ENCODE assay signal across 10 cellular contexts in the genomic region with DNA sequence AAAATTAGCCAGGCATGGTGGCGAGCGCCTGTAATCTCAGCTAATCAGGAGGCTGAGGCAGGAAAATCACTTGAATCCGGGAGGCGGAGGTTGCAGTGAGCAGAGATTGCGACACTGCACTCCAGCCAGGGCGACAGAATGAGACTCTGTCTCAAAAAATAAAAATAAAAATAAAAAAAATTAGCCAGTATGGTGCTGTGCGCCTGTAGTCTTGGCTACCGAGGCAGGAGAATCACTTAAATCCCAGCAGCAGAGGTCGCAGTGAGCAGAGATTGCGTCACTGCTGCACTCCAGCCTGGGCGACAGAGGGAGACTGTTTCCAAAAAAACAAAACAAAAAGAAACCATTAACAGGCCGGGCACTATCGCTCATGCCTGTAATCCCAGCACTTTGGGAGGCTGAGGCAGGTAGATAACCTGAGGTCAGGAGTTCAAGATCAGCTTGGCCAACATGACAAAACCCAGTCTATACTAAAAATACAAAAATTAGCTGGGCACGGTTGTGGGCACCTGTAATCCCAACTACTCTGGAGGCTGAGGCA. TPM values are rescaled to one million over a fixed set of nuclear protein-coding genes. Genes with fewer than 3 reads are reported as not detected.
DNase-seq lines count a peak whose midpoint lies in the region; ATAC-seq and TF ChIP-seq lines count a peak whose summit lies in the region.
"Not testable (repeated sequence)": the region's sequence is repeated elsewhere in the genome, so short reads cannot be mapped to it uniquely, and the experiment has no call there.
"Had no signal": no experiment of that assay in that cellular context is flagged by ENCODE, and none has a peak within 500 bp of the region (broad histone marks: within the 10 kb centered on the region; RNA-seq: fewer than 3 reads in every experiment).

No MANE protein-coding gene starts in this region.

- H3K9me3 ChIP-seq in OCI-LY7 (ENCODE audit: low read length); ovary; testis: not testable (repeated sequence)

- not testable (repeated sequence) for H3K79me2 ChIP-seq in OCI-LY7 (ENCODE audit: insufficient read depth, low read depth, low read length)

- H3K4me1 ChIP-seq in OCI-LY7 (ENCODE audit: insufficient read depth, low read length, poor library complexity, severe bottlenecking) = peaks cover 14% of the 10 kb centered on the region
- not testable (repeated sequence) for H3K4me1 ChIP-seq in ovary (ENCODE audit: insufficient read depth); testis

- BruUV-seq in OCI-LY7 (replicated peaks; lab: Mats Ljungman, UMichigan) = not testable (repeated sequence)

- not testable (repeated sequence) for H3K27ac ChIP-seq in OCI-LY7 (ENCODE audit: low read depth, low read length, poor library complexity, severe bottlenecking); ovary
- peak overlapping the region; percentile 53 to 55 for H3K27ac ChIP-seq in testis

- CTCF ChIA-PET in OCI-LY7 (lab: Charles Lee; ENCODE audit: unreplicated experiment) = interaction anchor here (0.9 kb wide), 1 partner anchor 18 kb away, joined by 3 read pairs; no protein-coding TSS in a partner anchor

- not testable (repeated sequence) for TF ChIP-seq CTCF in OCI-LY7 (conservative IDR thresholded peaks at IDR 0.05; ENCODE audit: low read length)
- TF ChIP-seq CTCF in choroid plexus epithelial cell (conservative IDR thresholded peaks at IDR 0.05; ENCODE audit: low read depth, low read length) (peak; percentile 80), ovary (IDR thresholded peaks at IDR 0.05) (peak; percentile 31 to 53 (median 31)), testis (IDR thresholded peaks at IDR 0.05) (peak; percentile 43 to 56 (median 51))

- POLR2A ChIA-PET in OCI-LY7 (lab: Charles Lee) = not testable (repeated sequence)

- not testable (repeated sequence) for H2AFZ ChIP-seq in OCI-LY7 (ENCODE audit: low read length)

- DNase-seq in D341Med (ENCODE audit: low spot score) (peak; percentile 62), activated T-cell treated with anti-CD3 and anti-CD28 coated beads for 4 hours (peak; percentile 22), choroid plexus epithelial cell (ENCODE audit: low read depth) (peak; percentile 87), hippocampal formation (lab: John Stamatoyannopoulos, UW) (peak; percentile 28 to 47), ovary (peak; percentile 35 to 73 (median 56)), testis (peak; percentile 74)
- DNase-seq in OCI-LY7 (ENCODE audit: low spot score) = not testable (repeated sequence)

- peak overlapping the region; percentile 20; the same call in 1 of the 2 replicates for H3K4me2 ChIP-seq in OCI-LY7 (ENCODE audit: low read length)

- H3K27me3 ChIP-seq in ovary, testis: not testable (repeated sequence)

- not testable (repeated sequence) for TF ChIP-seq POLR2A in ovary (IDR thresholded peaks at IDR 0.05); testis (IDR thresholded peaks at IDR 0.05)

- TF ChIP-seq EP300 in ovary (IDR thresholded peaks at IDR 0.05) = not testable (repeated sequence)

- intact Hi-C loops in OCI-LY7 (cut with micrococcal nuclease; ENCODE audit: unreplicated experiment); testis (cut with DNase I; ENCODE audit: low total_unique reads): not testable (repeated sequence)
- intact Hi-C loops in ovary (cut with DNase I) = loop anchor here in 3 of 4 donors (5.0 to 10.0 kb wide), 2 partner anchors 63 to 66 kb away; no protein-coding TSS in a partner anchor

- peaks cover 24% of the 10 kb centered on the region for H3K36me3 ChIP-seq in OCI-LY7 (ENCODE audit: insufficient read depth, low read length)
- H3K36me3 ChIP-seq in ovary; testis (ENCODE audit: low read depth, missing control alignments): not testable (repeated sequence)

- H3K4me3 ChIP-seq in OCI-LY7 (ENCODE audit: low read depth, low read length, poor library complexity, severe bottlenecking); choroid plexus epithelial cell (ENCODE audit: low read depth, low read length); ovary; testis: not testable (repeated sequence)

- ATAC-seq in HG03108 (IDR thresholded peaks at IDR 0.05; ENCODE audit: unreplicated experiment) = peak; percentile 46

- not testable (repeated sequence) for H3K9me2 ChIP-seq in OCI-LY7 (ENCODE audit: insufficient read depth, low read length)

- not testable (repeated sequence) for H4K20me1 ChIP-seq in OCI-LY7 (ENCODE audit: insufficient read depth, low read length)

- WGBS in ovary, 3 donors = 56 to 58% (median 56%) methylated on average over 14 of the region's 14 CpGs
- WGBS in testis, 2 donors = 53 to 66% methylated on average over 14 of the region's 14 CpGs

RNA-seq across cellular contexts. Expression of a gene that starts 33.4 kb away (rescaled TPM):
- total RNA-seq in OCI-LY7 (2014; rRNA removed; shearing (Covaris generic)) = not detected in 2 replicates
- not detected in 2 replicates for total RNA-seq in OCI-LY7 (2022)
- not detected for total RNA-seq in ovary
- polyA plus RNA-seq in ovary = not detected
- total RNA-seq in testis = 1 to 10 TPM in 1 of 2 donors, not detected in 1; 1.3 TPM
- polyA plus RNA-seq in testis (ENCODE audit: insufficient read depth, low read depth, low replicate concordance) = not detected
- total RNA-seq: HT-29 had no signal
- polyA plus RNA-seq: neural cell had no signal

RNA-seq across cellular contexts. Expression of a gene that starts 41.8 kb away (rescaled TPM):
- 15.7 and 18.1 TPM in 2 replicates for total RNA-seq in OCI-LY7 (2014; rRNA removed; shearing (Covaris generic))
- total RNA-seq in OCI-LY7 (2022) (15.7 and 15.8 TPM in 2 replicates), ovary (10 to 100 TPM in 5 of 7 donors, 1 to 10 TPM in 2; 8.8 to 13.2 (median 11.8) TPM), testis (10 to 100 TPM; 20.5 to 20.7 TPM)
- polyA plus RNA-seq in ovary (10 to 100 TPM in 1 of 2 donors, 1 to 10 TPM in 1; 9.4 to 15.2 TPM), testis (ENCODE audit: insufficient read depth, low read depth, low replicate concordance) (28.2 TPM)

RNA-seq across cellular contexts. Expression of a gene that starts 41.8 kb away (rescaled TPM):
- 3.2 and 4.1 TPM in 2 replicates for total RNA-seq in OCI-LY7 (2014; rRNA removed; shearing (Covaris generic))
- 5.2 and 5.3 TPM in 2 replicates for total RNA-seq in OCI-LY7 (2022)
- 10 to 100 TPM in 1 of 7 donors, 1 to 10 TPM in 6; 4.2 to 10.2 (median 7.3) TPM for total RNA-seq in ovary
- polyA plus RNA-seq in ovary = 1 to 10 TPM; 5.2 to 5.5 TPM
- total RNA-seq in testis = 10 to 100 TPM in 1 of 2 donors, 1 to 10 TPM in 1; 9.9 to 10.4 TPM
- polyA plus RNA-seq in testis (ENCODE audit: insufficient read depth, low read depth, low replicate concordance) = 9.9 TPM

RNA-seq across cellular contexts. Expression of a gene that starts 46.5 kb away (rescaled TPM):
- total RNA-seq in OCI-LY7 (2014; rRNA removed; shearing (Covaris generic)) = not detected in 2 replicates
- total RNA-seq in OCI-LY7 (2022) (not detected in 2 replicates), ovary (under 1 TPM in 1 of 7 donors, not detected in 6; 0.61 TPM), testis (1 to 10 TPM; 3.7 to 6.7 TPM)
- polyA plus RNA-seq in ovary (under 1 TPM in 1 of 2 donors, not detected in 1; 0.86 TPM), testis (ENCODE audit: insufficient read depth, low read depth, low replicate concordance) (1.7 TPM)
- total RNA-seq: HT-29 had no signal
- polyA plus RNA-seq: neural cell had no signal

RNA-seq across cellular contexts. Expression of a gene that starts 55.4 kb away (rescaled TPM):
- total RNA-seq in OCI-LY7 (2014; rRNA removed; shearing (Covaris generic)) = 4.5 and 4.7 TPM in 2 replicates
- total RNA-seq in OCI-LY7 (2022) = 4.2 and 5.0 TPM in 2 replicates
- total RNA-seq in ovary = 10 to 100 TPM; 13.2 to 27.4 (median 18.2) TPM
- 10 to 100 TPM in 1 of 2 donors, 1 to 10 TPM in 1; 4.2 to 22.8 TPM for polyA plus RNA-seq in ovary
- total RNA-seq in testis = 10 to 100 TPM; 13.9 to 16.8 TPM
- 7.2 TPM for polyA plus RNA-seq in testis (ENCODE audit: insufficient read depth, low read depth, low replicate concordance)
